ENCODE assay signal across 8 cellular contexts in the genomic region with DNA sequence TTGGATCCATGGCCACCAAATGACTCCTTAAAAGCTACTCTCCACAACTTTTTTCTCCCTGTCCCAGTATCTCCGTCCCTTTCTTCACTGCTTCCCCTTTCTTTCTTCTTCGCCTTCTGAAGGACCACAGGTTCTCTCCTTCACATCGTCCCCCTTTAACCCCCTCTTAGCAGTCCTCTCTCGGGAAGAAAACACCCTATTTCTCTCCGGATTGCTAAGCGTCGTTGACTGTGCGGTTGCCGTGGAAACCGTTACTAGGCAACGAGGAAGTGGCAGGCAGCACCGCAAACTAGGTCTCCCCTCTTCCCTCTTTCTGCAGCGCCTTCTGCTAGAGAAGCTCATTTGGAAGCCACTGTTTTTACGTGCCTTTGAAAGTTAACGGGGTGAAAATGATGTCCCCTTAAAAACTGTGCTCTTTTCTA. TPM values are rescaled to one million over a fixed set of nuclear protein-coding genes. Genes with fewer than 3 reads are reported as not detected.
DNase-seq lines count a peak whose midpoint lies in the region; ATAC-seq lines count a peak whose summit lies in the region.

A gene with protein sequence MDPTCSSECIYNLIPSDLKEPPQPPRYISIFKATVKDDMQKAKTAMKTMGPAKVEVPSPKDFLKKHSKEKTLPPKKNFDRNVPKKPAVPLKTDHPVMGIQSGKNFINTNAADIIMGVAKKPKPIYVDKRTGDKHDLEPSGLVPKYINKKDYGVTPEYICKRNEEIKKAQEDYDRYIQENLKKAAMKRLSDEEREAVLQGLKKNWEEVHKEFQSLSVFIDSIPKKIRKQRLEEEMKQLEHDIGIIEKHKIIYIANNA (minus strand): TSS at position 232 of the 422 bp plus-strand sequence. CDS start 222 bp downstream, at position 10.

- H3K9me3 ChIP-seq in esophagus (ENCODE audit: control insufficient read depth in 2 of 2, insufficient read depth in 1 of 2, low read depth in 1 of 2, low read length in 1 of 2): no peaks in the 10 kb centered on the region

- WGBS in esophagus, 2 donors: 0 to 1% methylated on average over 15 of the region's 15 CpGs

- peak within 1 kb of the TSS; percentile 74 for H3K4me3 ChIP-seq in Jurkat, Clone E6-1 (ENCODE audit: low read length)
- H3K4me3 ChIP-seq in esophagus (ENCODE audit: low read depth in 1 of 2, low read length in 2 of 2): peak within 1 kb of the TSS; percentile 57 to 73

- no peaks in the 10 kb centered on the region for H3K4me1 ChIP-seq in esophagus (ENCODE audit: control insufficient read depth in 2 of 2, insufficient read depth in 2 of 2, low read length in 1 of 2)

- H3K27ac ChIP-seq in esophagus (ENCODE audit: low read depth in 2 of 2, low read length in 1 of 2): peak within 1 kb of the TSS; percentile 92 to 99

- no peaks in the 10 kb centered on the region for H3K27me3 ChIP-seq in esophagus (ENCODE audit: control insufficient read depth in 1 of 2, insufficient read depth in 2 of 2, low read length in 2 of 2)

- peak; percentile 77 for ATAC-seq in GM21723 (IDR thresholded peaks at IDR 0.05; ENCODE audit: unreplicated experiment)

- no peaks in the 10 kb centered on the region for H3K36me3 ChIP-seq in esophagus (ENCODE audit: control insufficient read depth in 2 of 2, insufficient read depth in 2 of 2, low read length in 1 of 2)

- DNase-seq in DMS 273 (lab: John Stamatoyannopoulos, UW; ENCODE audit: unreplicated experiment): peak; percentile 93
- DNase-seq in Jurkat, Clone E6-1 (ENCODE audit: low read depth, low spot score): peak; percentile 93
- DNase-seq in OCI-M1 (lab: John Stamatoyannopoulos, UW): peak; percentile 94
- peak; percentile 86 for DNase-seq in activated T-cell treated with anti-CD3 and anti-CD28 coated beads, Interleukin-2, amount 50 U/mL, for 1 hour
- DNase-seq in mucosa of gallbladder (ENCODE audit: low spot score): peak; percentile 95
- DNase-seq in stimulated activated CD8-positive, alpha-beta memory T cell treated with anti-CD3 and anti-CD28 coated beads, Interleukin-4, amount 100 ng/mL, for 1 hour (ENCODE audit: low read depth in 2 of 2, low spot score in 1 of 2): peak; percentile 93

RNA-seq across cellular contexts. Expression of the gene that starts here (rescaled TPM):
- polyA plus RNA-seq in Jurkat, Clone E6-1 (2012; ENCODE audit: insufficient read depth, insufficient read length): not detected
- polyA plus RNA-seq in esophagus: under 1 TPM; 0.01 to 0.08 TPM
- total RNA-seq in mucosa of gallbladder: 0.37 TPM

Comparison
In these comparisons a context has a peak if more than half of its experiments do, and no peak if none do; other contexts are left out.
1. Peak in every context shown above with its lines: DNase-seq, ATAC-seq, H3K4me3 ChIP-seq and H3K27ac ChIP-seq.
2. Peak in DNase-seq in mucosa of gallbladder; RNA of the gene not detected or under 1 TPM.